In genomic region chr2:218003994-218004419, GRCh38 we compare ENCODE assay signal across 12 cellular contexts. TPM values are rescaled to one million over a fixed set of nuclear protein-coding genes. Genes with fewer than 3 reads are reported as not detected.
DNase-seq lines count a peak whose midpoint lies in the region; ATAC-seq, FAIRE-seq and TF ChIP-seq lines count a peak whose summit lies in the region.
"Had no signal": no experiment of that assay in that cellular context is flagged by ENCODE, and none has a peak within 500 bp of the region (broad histone marks: within the 10 kb centered on the region; RNA-seq: fewer than 3 reads in every experiment).

No MANE protein-coding gene starts in this region.

- no peak for TF ChIP-seq CTCF in HFFc6 (IDR thresholded peaks at IDR 0.05)
- TF ChIP-seq CTCF in choroid plexus epithelial cell (conservative IDR thresholded peaks at IDR 0.05; ENCODE audit: low read depth, low read length) = no peak
- TF ChIP-seq CTCF in HepG2 (CRISPR knock-in tag; IDR thresholded peaks at IDR 0.05) = no peak
- TF ChIP-seq CTCF in testis (IDR thresholded peaks at IDR 0.05) = no peak

- POLR2A ChIA-PET in HepG2 (lab: Yijun Ruan, JAX) = no interaction called here

- peaks cover 1% of the 10 kb centered on the region for H3K27me3 Mint-ChIP-seq in HFFc6 (ENCODE audit: insufficient read depth)

- H3K4me1 ChIP-seq in HepG2 (ENCODE audit: insufficient read depth, low read length) (peaks cover 6% of the 10 kb centered on the region; the same call in 1 of the 2 replicates), testis (peaks cover 16% of the 10 kb centered on the region)

- no peaks in the 10 kb centered on the region for H4K20me1 ChIP-seq in HepG2 (ENCODE audit: insufficient read depth, low read length)

- ATAC-seq in HepG2 = peak; percentile 55
- no peak for ATAC-seq in HG03039 (IDR thresholded peaks at IDR 0.05; ENCODE audit: unreplicated experiment)
- no peak for ATAC-seq in GM19035 (IDR thresholded peaks at IDR 0.05; ENCODE audit: unreplicated experiment)

- H3K27me3 ChIP-seq in HepG2 (ENCODE audit: control insufficient read depth in 1 of 2, insufficient read depth in 2 of 2, low read length in 2 of 2) (peaks cover 0 to 63% of the 10 kb centered on the region in 2 experiments; a peak in 4 of 5 replicates), testis (no peaks in the 10 kb centered on the region)

- no peaks in the 10 kb centered on the region for H3K9me3 Mint-ChIP-seq in HFFc6
- H3K9me3 Mint-ChIP-seq: H9, naive B cell had no signal

- H3K4me3 ChIP-seq in choroid plexus epithelial cell (ENCODE audit: low read depth, low read length) (no peak overlapping the region), HepG2 (replicated peaks in 1 of 3; ENCODE audit: insufficient read depth in 1 of 3, low read depth in 2 of 3, low read length in 3 of 3) (no peak overlapping the region), testis (no peak overlapping the region)

- WGBS in HepG2 (ENCODE audit: low lambda C conversion rate) = 10% methylated on average over 6 of the region's 6 CpGs
- 28 to 51% methylated on average over 3 to 6 of the region's 6 CpGs for WGBS in testis, 2 donors

- TF ChIP-seq EP300 in HepG2 (IDR thresholded peaks at IDR 0.05; ENCODE audit: low read depth in 2 of 2, low read length in 2 of 2) (no peak), HepG2 (CRISPR knock-in tag; IDR thresholded peaks at IDR 0.05; ENCODE audit: borderline replicate concordance) (no peak)

- no peak overlapping the region for H2AFZ ChIP-seq in HepG2 (ENCODE audit: low read length)

- intact Hi-C loops in HepG2 (cut with micrococcal nuclease; ENCODE audit: unreplicated experiment) = no loop called here
- intact Hi-C loops in testis (cut with DNase I; ENCODE audit: low total_unique reads) = no loop called here

- DNase-seq in HFFc6 = peak; percentile 93
- DNase-seq in choroid plexus epithelial cell (ENCODE audit: low read depth) = peak; percentile 73
- DNase-seq in HepG2 (ENCODE audit: low spot score) = no peak
- DNase-seq in testis = peak; percentile 87
- no peak for DNase-seq in RKO (ENCODE audit: low spot score)
- DNase-seq in cortex of kidney (lab: John Stamatoyannopoulos, UW) = no peak
- DNase-seq: activated CD4-positive, CD25-positive, alpha-beta regulatory T cell treated with anti-CD3 and anti-CD28 coated beads, Interleukin-2, amount 50 U/mL, for 72 hours; H9; naive B cell had no signal

- CTCF ChIA-PET in HepG2 (lab: Yijun Ruan, JAX; ENCODE audit: low intra/inter-chr PET ratio, low total read pairs) = no interaction called here

- peak overlapping the region; percentile 90 for H3K4me3 Mint-ChIP-seq in HFFc6
- H3K4me3 Mint-ChIP-seq: naive B cell had no signal

- no peak for FAIRE-seq in HepG2 (lab: Jason Lieb, UNC)
- FAIRE-seq: GM12892 had no signal

- no peaks in the 10 kb centered on the region for H3K9me3 ChIP-seq in HepG2 (ENCODE audit: low read length)
- no peaks in the 10 kb centered on the region for H3K9me3 ChIP-seq in testis

- H3K27ac ChIP-seq in HepG2 (ENCODE audit: extremely low read length, insufficient read depth, low read length) (no peak overlapping the region), testis (peak overlapping the region in 1 of 2 donors; percentile 78)

- no peak for TF ChIP-seq RAD21 in HepG2 (CRISPR knock-in tag; IDR thresholded peaks at IDR 0.05)

- H3K9ac ChIP-seq in HepG2 (ENCODE audit: insufficient read depth, low read depth, low read length) = no peak overlapping the region

- no peak for TF ChIP-seq POLR2A in HepG2 (IDR thresholded peaks at IDR 0.05; ENCODE audit: insufficient read depth in 1 of 2, low read depth in 2 of 2, low read length in 2 of 2)
- TF ChIP-seq POLR2A in testis (IDR thresholded peaks at IDR 0.05) = no peak

- peaks cover 92% of the 10 kb centered on the region for H3K4me1 Mint-ChIP-seq in HFFc6 (ENCODE audit: low read depth)
- H3K4me1 Mint-ChIP-seq: naive B cell had no signal

- no peaks in the 10 kb centered on the region for H3K79me2 ChIP-seq in HepG2 (ENCODE audit: insufficient read depth, low read length)

- H3K36me3 ChIP-seq in HepG2 (replicated peaks in 1 of 2; ENCODE audit: control insufficient read depth in 1 of 2, insufficient read depth in 2 of 2, low read length in 2 of 2) (no peaks in the 10 kb centered on the region), testis (ENCODE audit: low read depth, missing control alignments) (no peaks in the 10 kb centered on the region)

- H3K4me2 ChIP-seq in HepG2 (ENCODE audit: low read depth, low read length) = no peak overlapping the region

- H3K36me3 Mint-ChIP-seq in HFFc6 (ENCODE audit: low read depth) = peaks cover 4% of the 10 kb centered on the region; the same call in 1 of the 2 replicates
- H3K36me3 Mint-ChIP-seq: naive B cell had no signal

- in situ Hi-C loops in HepG2 (cut with HindIII; ENCODE audit: extremely low pct_ligation_motif_present, low pct_unique_long_range_greater_than_20kb) = no loop called here

- BruUV-seq in HepG2 (replicated peaks; lab: Mats Ljungman, UMichigan) = no TSS peak

- peak overlapping the region; percentile 83 for H3K27ac Mint-ChIP-seq in HFFc6
- H3K27ac Mint-ChIP-seq: H9 had no signal

RNA-seq across cellular contexts. Expression of gene TNS1, which starts 1.2 kb away (rescaled TPM):
- 100 to 1,000 TPM; 113 to 139 (median 126) TPM for total RNA-seq in HFFc6 (2021; fragmentation: NEBNext Ultra II Directional; extraction: Animal tissue kit (Norgen Biotek cat#: 25700))
- 1.9 TPM in 2 replicates for total RNA-seq in HepG2 (2016; rRNA removed; fragmentation: Illumina TruSeq; extraction: Trizol)
- 0.51 and 0.71 TPM in 2 replicates for total RNA-seq in HepG2 (2016; cell fraction: cytosol; rRNA removed; fragmentation: Illumina TruSeq; extraction: Trizol; ENCODE audit: low read depth)
- 1.1 and 1.7 TPM in 2 replicates for total RNA-seq in HepG2 (2016; cell fraction: insoluble cytoplasmic fraction; rRNA removed; fragmentation: Illumina TruSeq; extraction: Trizol)
- 1.9 and 2.2 TPM in 2 replicates for total RNA-seq in HepG2 (2016; cell fraction: membrane; rRNA removed; fragmentation: Illumina TruSeq; extraction: Trizol)
- 3.7 and 4.7 TPM in 2 replicates for total RNA-seq in HepG2 (2016; cell fraction: nucleus; rRNA removed; fragmentation: Illumina TruSeq; extraction: Trizol)
- polyA plus RNA-seq in HepG2 (2011; rRNA removed) = 118 and 127 TPM in 2 replicates
- 72.1 and 78.8 TPM in 2 replicates for polyA plus RNA-seq in HepG2 (2011; cell fraction: cytosol; rRNA removed)
- polyA plus RNA-seq in HepG2 (2011; cell fraction: nucleus; rRNA removed) = 302 and 373 TPM in 2 replicates
- 63.6 and 87.8 TPM in 2 replicates for polyA plus RNA-seq in HepG2 (2012)
- 0.35 and 0.62 TPM in 2 replicates for polyA plus RNA-seq in HepG2 (2016; cell fraction: cytosol; fragmentation: Illumina TruSeq; extraction: Trizol; ENCODE audit: low read depth)
- 1.3 and 1.7 TPM in 2 replicates for polyA plus RNA-seq in HepG2 (2016; cell fraction: insoluble cytoplasmic fraction; fragmentation: Illumina TruSeq; extraction: Trizol; ENCODE audit: low read depth)
- 0.73 and 0.90 TPM in 2 replicates for polyA plus RNA-seq in HepG2 (2016; cell fraction: membrane; fragmentation: Illumina TruSeq; extraction: Trizol; ENCODE audit: low read depth)
- 1.9 and 2.0 TPM in 2 replicates for polyA plus RNA-seq in HepG2 (2016; cell fraction: nucleus; fragmentation: Illumina TruSeq; extraction: Trizol; ENCODE audit: insufficient read depth, low read depth)
- 3.6 and 445 TPM in 2 replicates for polyA minus RNA-seq in HepG2 (2011; rRNA and poly(A)+ RNA removed; ENCODE audit: low replicate concordance)
- polyA minus RNA-seq in HepG2 (2011; cell fraction: cytosol; rRNA and poly(A)+ RNA removed) = 116 and 155 TPM in 2 replicates
- 504 and 544 TPM in 2 replicates for polyA minus RNA-seq in HepG2 (2011; cell fraction: nucleus; rRNA and poly(A)+ RNA removed)
- 100 to 1,000 TPM; 227 to 256 TPM for total RNA-seq in testis
- polyA plus RNA-seq in testis (ENCODE audit: insufficient read depth, low read depth, low replicate concordance) = 75.9 TPM

Comparison
In these comparisons a context has a peak if more than half of its experiments do, and no peak if none do; other contexts are left out.
1. DNase-seq: peak in HFFc6 (single experiment), choroid plexus epithelial cell (single experiment) and testis (single experiment); none in HepG2 (single experiment), RKO (single experiment) and cortex of kidney (single experiment).
2. RNA of gene TNS1, which starts 1.2 kb away (total RNA-seq): 227 to 256 TPM in testis and 113 to 139 TPM in HFFc6; 0.51 to 4.7 TPM in HepG2; every median in the first group is over 10 times any median in the second.